ENCODE assay signal across 12 cellular contexts in the genomic region with DNA sequence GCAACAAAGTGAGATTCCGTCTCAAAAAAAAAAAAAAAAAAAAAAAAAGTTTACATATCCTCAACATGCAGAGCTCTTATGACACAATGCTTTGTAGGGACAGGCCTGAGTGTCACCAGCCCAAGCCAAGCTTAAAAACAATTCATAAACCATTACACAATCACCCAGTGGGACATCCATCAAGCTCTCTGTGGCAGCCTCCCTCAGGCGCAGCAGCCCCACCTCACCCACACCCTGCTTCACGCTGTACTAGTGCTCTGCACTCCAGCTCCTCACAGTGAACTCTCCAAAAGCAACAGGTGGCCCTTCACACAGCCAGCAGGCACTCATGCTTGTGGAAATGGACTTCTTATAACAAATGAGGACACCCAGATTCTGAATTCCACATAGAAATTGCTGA. TPM values are rescaled to one million over a fixed set of nuclear protein-coding genes. Genes with fewer than 3 reads are reported as not detected.
A peak's percentile ranks its signal among the peaks of the same experiment; 100 is the strongest.
DNase-seq lines count a peak whose midpoint lies in the region; ATAC-seq and TF ChIP-seq lines count a peak whose summit lies in the region.
"Had no signal": no experiment of that assay in that cellular context is flagged by ENCODE, and none has a peak within 500 bp of the region (broad histone marks: within the 10 kb centered on the region; RNA-seq: fewer than 3 reads in every experiment).

No MANE protein-coding gene starts in this region.

- H3K36me3 Mint-ChIP-seq in immature natural killer cell, result peaks cover 28 to 42% (median 35%) of the 10 kb centered on the region in 3 donors

- CTCF ChIA-PET in RWPE1 (lab: Yijun Ruan, JAX) (interaction anchor here (0.6 to 1.1 kb wide), 3 partner anchors 21 to 121 kb away, joined by 3 to 7 read pairs (median 3); no protein-coding TSS in a partner anchor), A673 (lab: Charles Lee) (interaction anchor here (0.6 to 1.5 kb wide), 6 partner anchors 15 to 370 kb away, joined by 3 to 6 read pairs (median 4); no protein-coding TSS in a partner anchor)

- H3K27me3 ChIP-seq in heart right ventricle (no peaks in the 10 kb centered on the region), A673 (replicated peaks; ENCODE audit: insufficient read depth, low read depth, low read length, poor library complexity) (no peaks in the 10 kb centered on the region)

- H3K27ac ChIP-seq in heart right ventricle (peak overlapping the region in 1 of 10 donors; percentile 17), RWPE1 (peak overlapping the region; percentile 49), substantia nigra (ENCODE audit: low read depth, low read length, poor library complexity, severe bottlenecking) (no peak overlapping the region), A673 (ENCODE audit: low read depth, low read length, poor library complexity, severe bottlenecking) (no peak overlapping the region)
- H3K27ac ChIP-seq: left ventricle myocardium inferior had no signal

- 85 to 90% methylated on average over 3 of the region's 3 CpGs for WGBS in heart right ventricle, 2 donors

- intact Hi-C loops in left ventricle myocardium superior (cut with micrococcal nuclease), result no loop called here
- intact Hi-C loops in heart right ventricle (cut with DNase I), result no loop called here
- intact Hi-C loops in A673 (cut with micrococcal nuclease; ENCODE audit: unreplicated experiment), result no loop called here

- H3K4me3 ChIP-seq in heart right ventricle, result no peak overlapping the region
- no peak overlapping the region for H3K4me3 ChIP-seq in A673 (ENCODE audit: low read depth, low read length, poor library complexity, severe bottlenecking)
- H3K4me3 ChIP-seq: left ventricle myocardium inferior had no signal

- H3K4me1 Mint-ChIP-seq in immature natural killer cell, result peaks cover 6 to 16% of the 10 kb centered on the region in 2 donors

- no TSS peak for BruUV-seq in A673 (replicated peaks; lab: Mats Ljungman, UMichigan)

- H3K9me3 Mint-ChIP-seq in immature natural killer cell, result no peaks in the 10 kb centered on the region
- H3K9me3 Mint-ChIP-seq: activated naive CD4-positive, alpha-beta T cell treated with anti-CD3 and anti-CD28 coated beads, Interleukin-2, amount 50 U/mL, for 24 hours had no signal

- POLR2A ChIA-PET in RWPE1 (lab: Yijun Ruan, JAX; ENCODE audit: low non-redundant PET) (interaction anchor here (0.6 kb wide), 1 partner anchor 10 kb away, joined by 5 read pairs; no protein-coding TSS in a partner anchor), A673 (lab: Charles Lee; ENCODE audit: low non-redundant PET) (interaction anchor here (0.6 kb wide), 2 partner anchors 19 to 1089 kb away, joined by 5 to 15 read pairs; no protein-coding TSS in a partner anchor)

- peaks cover 0 to 36% (median 15%) of the 10 kb centered on the region in 9 donors for H3K4me1 ChIP-seq in heart right ventricle
- H3K4me1 ChIP-seq in A673 (ENCODE audit: insufficient read depth, low read length, poor library complexity, severe bottlenecking), result peaks cover 17% of the 10 kb centered on the region

- peak overlapping the region in 5 of 6 donors; percentile 12 to 73 (median 48) for H3K27ac Mint-ChIP-seq in immature natural killer cell

- DNase-seq in left ventricle myocardium superior (no peak), heart right ventricle (no peak), RWPE1 (ENCODE audit: low spot score) (no peak), immature natural killer cell (no peak), substantia nigra (lab: John Stamatoyannopoulos, UW) (no peak), NCI-H2029 (lab: John Stamatoyannopoulos, UW) (no peak), A673 (ENCODE audit: low spot score) (no peak), NCI-H1436 (lab: John Stamatoyannopoulos, UW) (no peak)
- DNase-seq: GF-D8, left ventricle myocardium inferior had no signal

- ATAC-seq in left ventricle myocardium superior, result peak; percentile 1
- ATAC-seq in heart right ventricle, result no peak

- TF ChIP-seq CTCF in heart right ventricle (IDR thresholded peaks at IDR 0.05), result no peak
- TF ChIP-seq CTCF in RWPE1 (conservative IDR thresholded peaks at IDR 0.05; ENCODE audit: low read depth), result no peak
- no peak for TF ChIP-seq CTCF in A673 (conservative IDR thresholded peaks at IDR 0.05; ENCODE audit: low read depth, low read length)

- peaks cover 0 to 59% (median 46%) of the 10 kb centered on the region in 9 donors for H3K36me3 ChIP-seq in heart right ventricle
- H3K36me3 ChIP-seq in A673 (ENCODE audit: insufficient read depth, low read length, poor library complexity, severe bottlenecking), result peaks cover 48% of the 10 kb centered on the region

- H3K27me3 Mint-ChIP-seq in immature natural killer cell (ENCODE audit: low read depth in 3 of 3), result peaks cover under 1 to 4% (median 2%) of the 10 kb centered on the region in 3 donors
- H3K27me3 Mint-ChIP-seq: activated naive CD4-positive, alpha-beta T cell treated with anti-CD3 and anti-CD28 coated beads, Interleukin-2, amount 50 U/mL, for 24 hours had no signal

- H3K4me3 Mint-ChIP-seq in immature natural killer cell, result no peak overlapping the region
- H3K4me3 Mint-ChIP-seq: activated naive CD4-positive, alpha-beta T cell treated with anti-CD3 and anti-CD28 coated beads, Interleukin-2, amount 50 U/mL, for 24 hours; WTC11 had no signal

- H3K9me3 ChIP-seq in heart right ventricle, result no peaks in the 10 kb centered on the region
- no peaks in the 10 kb centered on the region for H3K9me3 ChIP-seq in A673 (ENCODE audit: low read depth, low read length, poor library complexity, severe bottlenecking)
- H3K9me3 ChIP-seq: left ventricle myocardium inferior had no signal

RNA-seq across cellular contexts. Expression of gene FOXRED2, which starts 3.5 kb away (rescaled TPM):
- total RNA-seq in left ventricle myocardium superior (13.5 TPM), heart right ventricle (10 to 100 TPM in 3 of 10 donors, 1 to 10 TPM in 7; 6.3 to 15.7 (median 8.6) TPM), A673 (2021) (53.8 and 60.4 TPM in 2 replicates)
- polyA plus RNA-seq in heart right ventricle (1 to 10 TPM; 2.2 to 2.4 TPM), immature natural killer cell (1 to 10 TPM in 1 of 3 donors, under 1 TPM in 1, not detected in 1; 0.38 to 2.8 TPM)

RNA-seq across cellular contexts. Expression of gene EIF3D, which starts 18.6 kb away (rescaled TPM):
- total RNA-seq in left ventricle myocardium superior, result 76.1 TPM
- 100 to 1,000 TPM in 1 of 10 donors, 10 to 100 TPM in 9; 61.4 to 113 (median 79.9) TPM for total RNA-seq in heart right ventricle
- 100 to 1,000 TPM in 1 of 2 donors, 10 to 100 TPM in 1; 65.4 to 180 TPM for polyA plus RNA-seq in heart right ventricle
- 100 to 1,000 TPM in 2 of 3 donors, 10 to 100 TPM in 1; 95.1 to 155 (median 124) TPM for polyA plus RNA-seq in immature natural killer cell
- total RNA-seq in A673 (2021), result 237 and 249 TPM in 2 replicates

RNA-seq across cellular contexts. Expression of gene TXN2, which starts 28.9 kb away (rescaled TPM):
- 131 TPM for total RNA-seq in left ventricle myocardium superior
- 100 to 1,000 TPM; 107 to 142 (median 122) TPM for total RNA-seq in heart right ventricle
- 100 to 1,000 TPM; 103 to 155 TPM for polyA plus RNA-seq in heart right ventricle
- polyA plus RNA-seq in immature natural killer cell, result 100 to 1,000 TPM; 134 to 239 (median 178) TPM
- 85.4 and 88.4 TPM in 2 replicates for total RNA-seq in A673 (2021)
